ENCODE assay signal across 5 cellular contexts in the genomic region with DNA sequence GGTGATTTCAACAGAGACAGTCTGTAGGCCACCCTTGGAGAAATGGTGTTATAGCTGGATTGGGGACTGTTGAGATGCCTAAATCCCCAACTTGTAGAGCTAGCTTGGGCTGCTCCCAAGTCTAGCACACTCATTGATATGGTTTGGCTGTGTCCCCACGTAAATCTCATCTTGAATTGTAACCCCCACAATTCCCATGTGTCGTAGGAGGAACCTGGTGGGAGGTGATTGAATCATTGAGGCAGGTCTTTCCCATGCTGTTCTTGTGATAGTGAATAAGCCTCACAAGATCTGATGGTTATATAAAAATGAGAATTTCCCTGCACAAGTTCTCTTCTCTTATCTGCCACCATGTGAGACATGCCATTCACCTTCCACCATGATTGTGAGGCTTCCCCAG.
"Had no signal": no experiment of that assay in that cellular context is flagged by ENCODE, and none has a peak within 500 bp of the region (broad histone marks: within the 10 kb centered on the region; RNA-seq: fewer than 3 reads in every experiment).

No MANE protein-coding gene starts in this region.

- DNase-seq: IMR-90, KBM-7 had no signal

- ATAC-seq: HepG2, K562 had no signal

- H3K27ac ChIP-seq: HL-60 had no signal

- H3K4me3 ChIP-seq: K562 had no signal
